17 cellular contexts compared by ENCODE assay signal in genomic region chr1:100178092-100178491, GRCh38. TPM values are rescaled to one million over a fixed set of nuclear protein-coding genes. Genes with fewer than 3 reads are reported as not detected.
"Had no signal": no experiment of that assay in that cellular context is flagged by ENCODE, and none has a peak within 500 bp of the region (broad histone marks: within the 10 kb centered on the region; RNA-seq: fewer than 3 reads in every experiment).

LRRC39 (minus strand) TSS chr1:100178256; CDS start chr1:100168516, 9,740 bp downstream.

- DNase-seq: activated CD4-positive, alpha-beta T cell treated with anti-CD3 and anti-CD28 coated beads for 48 hours; activated CD8-positive, alpha-beta T cell treated with anti-CD3 and anti-CD28 coated beads, Interleukin-2, amount 10 ng/mL, durations not matched to agents 7 days and 5 days; activated naive CD4-positive, alpha-beta T cell treated with anti-CD3 and anti-CD28 coated beads, Interleukin-2, amount 50 U/mL, for 16 hours; amniotic stem cell; body of pancreas; glutamatergic neuron; islet precursor cell; left lung; mesenchymal stem cell; retina; spleen; stimulated activated CD4-positive, alpha-beta T cell treated with anti-CD3 and anti-CD28 coated beads, Interleukin-1b, Interleukin-23, amount 100 ng/mL, for 48 hours; stimulated activated naive B cell treated with anti-CD40 and anti-IgM and Interleukin-4, amounts not matched to agents 10 μg/mL and 1 μg/mL and 100 μg/mL, for 72 hours; transverse colon had no signal

- ATAC-seq: activated CD8-positive, alpha-beta T cell treated with anti-CD3 and anti-CD28 coated beads, Interleukin-2, amount 10 ng/mL, durations not matched to agents 7 days and 5 days; activated T-helper 17 cell treated with anti-CD3 and anti-CD28 coated beads, Interleukin-2, amount 50 U/mL, for 72 hours; body of pancreas; esophagus mucosa; left lung; stimulated activated naive B cell treated with anti-CD40 and anti-IgM and Interleukin-4, amounts not matched to agents 10 μg/mL and 1 μg/mL and 100 μg/mL, for 72 hours; WTC11 had no signal

- H3K27me3 ChIP-seq: body of pancreas, left lung, spleen, transverse colon had no signal

- H3K4me3 ChIP-seq: body of pancreas, left lung, spleen, transverse colon had no signal

- H3K4me1 ChIP-seq: body of pancreas, left lung, spleen, transverse colon had no signal

- H3K27ac ChIP-seq: body of pancreas, left lung, spleen, transverse colon had no signal

- H3K36me3 ChIP-seq: left lung, spleen, transverse colon had no signal

- H3K9me3 ChIP-seq: body of pancreas, left lung, spleen, transverse colon had no signal

RNA-seq across cellular contexts. Expression of gene LRRC39, which starts in this region (rescaled TPM):
- total RNA-seq: esophagus mucosa had no signal
